In genomic region chr16:21541611-21542051, GRCh38 we compare ENCODE assay signal across 8 cellular contexts. TPM values are rescaled to one million over a fixed set of nuclear protein-coding genes. Genes with fewer than 3 reads are reported as not detected.
DNase-seq lines count a peak whose midpoint lies in the region; ATAC-seq lines count a peak whose summit lies in the region.
"Not testable (repeated sequence)": the region's sequence is repeated elsewhere in the genome, so short reads cannot be mapped to it uniquely, and the experiment has no call there.

No MANE protein-coding gene starts in this region.

- not testable (repeated sequence) for H3K9me3 Mint-ChIP-seq in activated T-helper 17 cell treated with anti-CD3 and anti-CD28 coated beads, Interleukin-2, amount 50 U/mL, for 72 hours; stimulated activated naive CD8-positive, alpha-beta T cell treated with anti-CD3 and anti-CD28 coated beads, Interleukin-15, Interleukin-2, amounts not matched to agents 100 ng/mL and 50 ng/mL, for 24 hours

- peak overlapping the region; percentile 73 for H3K4me3 Mint-ChIP-seq in activated T-helper 17 cell treated with anti-CD3 and anti-CD28 coated beads, Interleukin-2, amount 50 U/mL, for 72 hours
- not testable (repeated sequence) for H3K4me3 Mint-ChIP-seq in stimulated activated naive CD8-positive, alpha-beta T cell treated with anti-CD3 and anti-CD28 coated beads, Interleukin-15, Interleukin-2, amounts not matched to agents 100 ng/mL and 50 ng/mL, for 24 hours

- not testable (repeated sequence) for H3K36me3 Mint-ChIP-seq in activated T-helper 17 cell treated with anti-CD3 and anti-CD28 coated beads, Interleukin-2, amount 50 U/mL, for 72 hours (ENCODE audit: low read depth); stimulated activated naive CD8-positive, alpha-beta T cell treated with anti-CD3 and anti-CD28 coated beads, Interleukin-15, Interleukin-2, amounts not matched to agents 100 ng/mL and 50 ng/mL, for 24 hours (ENCODE audit: low read depth)

- DNase-seq in EH (ENCODE audit: low read depth) (peak; percentile 51), KG1 (lab: John Stamatoyannopoulos, UW) (peak; percentile 38), SKM-1 treated with dmso at 0.1 percent for 144 hours (lab: John Stamatoyannopoulos, UW; ENCODE audit: unreplicated experiment) (peak; percentile 59), islet precursor cell (peak; percentile 74)

- ATAC-seq in GM19438 (IDR thresholded peaks at IDR 0.05; ENCODE audit: low read depth, unreplicated experiment): peak; percentile 60
- peak; percentile 42 for ATAC-seq in HG02759 (IDR thresholded peaks at IDR 0.05; ENCODE audit: unreplicated experiment)
- ATAC-seq in activated T-helper 17 cell treated with anti-CD3 and anti-CD28 coated beads, Interleukin-2, amount 50 U/mL, for 72 hours (replicated peaks): not testable (repeated sequence)

- H3K27me3 Mint-ChIP-seq in activated T-helper 17 cell treated with anti-CD3 and anti-CD28 coated beads, Interleukin-2, amount 50 U/mL, for 72 hours; stimulated activated naive CD8-positive, alpha-beta T cell treated with anti-CD3 and anti-CD28 coated beads, Interleukin-15, Interleukin-2, amounts not matched to agents 100 ng/mL and 50 ng/mL, for 24 hours: not testable (repeated sequence)

- not testable (repeated sequence) for H3K27ac Mint-ChIP-seq in activated T-helper 17 cell treated with anti-CD3 and anti-CD28 coated beads, Interleukin-2, amount 50 U/mL, for 72 hours
- peak overlapping the region; percentile 96 for H3K27ac Mint-ChIP-seq in stimulated activated naive CD8-positive, alpha-beta T cell treated with anti-CD3 and anti-CD28 coated beads, Interleukin-15, Interleukin-2, amounts not matched to agents 100 ng/mL and 50 ng/mL, for 24 hours

- not testable (repeated sequence) for H3K4me1 Mint-ChIP-seq in activated T-helper 17 cell treated with anti-CD3 and anti-CD28 coated beads, Interleukin-2, amount 50 U/mL, for 72 hours
- peaks cover 36% of the 10 kb centered on the region for H3K4me1 Mint-ChIP-seq in stimulated activated naive CD8-positive, alpha-beta T cell treated with anti-CD3 and anti-CD28 coated beads, Interleukin-15, Interleukin-2, amounts not matched to agents 100 ng/mL and 50 ng/mL, for 24 hours (ENCODE audit: low read depth)

RNA-seq across cellular contexts. Expression of gene METTL9, which starts 57.7 kb away (rescaled TPM):
- 10 to 100 TPM; 70.7 to 95.7 TPM for total RNA-seq in activated T-helper 17 cell treated with anti-CD3 and anti-CD28 coated beads, Interleukin-2, amount 50 U/mL, for 72 hours
